10 cellular contexts compared by ENCODE assay signal in the genomic region with DNA sequence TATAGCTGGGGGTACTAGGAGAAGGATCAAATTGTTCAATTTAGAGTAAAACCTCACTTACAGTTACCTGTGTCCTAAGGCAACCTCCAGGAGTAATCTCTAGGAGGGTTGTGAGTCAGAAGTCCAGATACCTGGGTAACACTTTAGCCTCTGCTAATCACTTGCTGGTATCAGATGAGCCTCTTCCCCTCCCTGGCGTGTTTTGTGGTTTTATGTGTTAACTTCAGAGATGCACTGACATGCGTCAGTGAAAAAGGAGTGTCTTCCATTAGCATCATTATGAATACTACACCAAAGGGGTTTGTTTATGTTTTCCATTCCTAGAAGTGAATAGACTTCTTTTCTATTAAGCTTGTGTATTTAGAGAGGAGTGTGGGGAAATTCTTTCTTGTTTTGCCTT.
A peak's percentile ranks its signal among the peaks of the same experiment; 100 is the strongest.
DNase-seq lines count a peak whose midpoint lies in the region; ATAC-seq and TF ChIP-seq lines count a peak whose summit lies in the region.
"Had no signal": no experiment of that assay in that cellular context is flagged by ENCODE, and none has a peak within 500 bp of the region (broad histone marks: within the 10 kb centered on the region; RNA-seq: fewer than 3 reads in every experiment).

No MANE protein-coding gene starts in this region.

- no peak for TF ChIP-seq POLR2A in vagina (IDR thresholded peaks at IDR 0.05)

- H3K36me3 ChIP-seq in vagina: no peaks in the 10 kb centered on the region
- H3K36me3 ChIP-seq: brain microvascular endothelial cell had no signal

- no peaks in the 10 kb centered on the region for H3K27me3 ChIP-seq in vagina
- H3K27me3 ChIP-seq: brain microvascular endothelial cell had no signal

- H3K27ac ChIP-seq in vagina: no peak overlapping the region

- intact Hi-C loops in vagina (cut with DNase I): no loop called here

- H3K9me3 ChIP-seq in vagina: no peaks in the 10 kb centered on the region

- ATAC-seq in HG02798 (IDR thresholded peaks at IDR 0.05; ENCODE audit: poor library complexity, unreplicated experiment) (peak; percentile 58), GM18870 (IDR thresholded peaks at IDR 0.05; ENCODE audit: unreplicated experiment) (no peak)
- ATAC-seq: sciatic nerve had no signal

- peaks cover 15% of the 10 kb centered on the region for H3K4me1 ChIP-seq in vagina

- no peak for TF ChIP-seq CTCF in GM12865 (IDR thresholded peaks at IDR 0.05; ENCODE audit: insufficient read depth, low read depth, low read length, missing control alignments)
- no peak for TF ChIP-seq CTCF in vagina (IDR thresholded peaks at IDR 0.05)

- H3K4me3 ChIP-seq in GM12865 (ENCODE audit: low read depth, low read length) (no peak overlapping the region), vagina (no peak overlapping the region)

- peak; percentile 7 for DNase-seq in GM12865 (ENCODE audit: low read depth)
- DNase-seq in activated CD4-positive, alpha-beta T cell treated with anti-CD3 and anti-CD28 coated beads for 48 hours: peak; percentile 41
- peak; percentile 42 for DNase-seq in kidney tubule cell (ENCODE audit: low spot score)
- DNase-seq in vagina (ENCODE audit: extremely low spot score in 2 of 2): no peak
- DNase-seq in COLO668 (lab: John Stamatoyannopoulos, UW; ENCODE audit: unreplicated experiment): no peak
- no peak for DNase-seq in cerebellum (ENCODE audit: low spot score)
- DNase-seq: brain microvascular endothelial cell had no signal

Comparison
In these comparisons a context has a peak if more than half of its experiments do, and no peak if none do; other contexts are left out.
1. DNase-seq: peak in GM12865 (single experiment), activated CD4-positive, alpha-beta T cell treated with anti-CD3 and anti-CD28 coated beads for 48 hours (single experiment) and kidney tubule cell (single experiment); none in vagina (0 of 2), COLO668 (single experiment) and cerebellum (single experiment).